In genomic region chr5:111163000-111163399, GRCh38 we compare ENCODE assay signal across 18 cellular contexts.
"Had no signal": no experiment of that assay in that cellular context is flagged by ENCODE, and none has a peak within 500 bp of the region (broad histone marks: within the 10 kb centered on the region; RNA-seq: fewer than 3 reads in every experiment).

No MANE protein-coding gene starts in this region.

- H3K36me3 Mint-ChIP-seq: stimulated activated memory B cell treated with anti-CD40 and anti-IgM and Interleukin-4, amounts not matched to agents 10 μg/mL and 1 μg/mL and 100 μg/mL, for 72 hours had no signal

- H3K4me3 ChIP-seq: coronary artery, hepatocyte, spleen had no signal

- H3K9me3 Mint-ChIP-seq: endodermal cell; stimulated activated memory B cell treated with anti-CD40 and anti-IgM and Interleukin-4, amounts not matched to agents 10 μg/mL and 1 μg/mL and 100 μg/mL, for 72 hours had no signal

- DNase-seq: effector CD4-positive, alpha-beta T cell; endodermal cell; foreskin melanocyte; head of caudate nucleus; mammary epithelial cell; naive thymus-derived CD4-positive, alpha-beta T cell; posterior cingulate gyrus; spleen; stimulated activated CD4-positive, alpha-beta T cell treated with anti-CD3 and anti-CD28 coated beads, Interleukin-15, amount 100 ng/mL, for 24 hours; stimulated activated CD4-positive, alpha-beta T cell treated with anti-CD3 and anti-CD28 coated beads, Interleukin-1b, Interleukin-23, amount 100 ng/mL, for 48 hours; stimulated activated CD4-positive, alpha-beta T cell treated with anti-CD3 and anti-CD28 coated beads, Interleukin-4, amount 100 ng/mL, for 24 hours; trophoblast cell had no signal

- H3K4me1 Mint-ChIP-seq: stimulated activated memory B cell treated with anti-CD40 and anti-IgM and Interleukin-4, amounts not matched to agents 10 μg/mL and 1 μg/mL and 100 μg/mL, for 72 hours had no signal

- ATAC-seq: left lobe of liver; naive thymus-derived CD4-positive, alpha-beta T cell; sciatic nerve; stimulated activated memory B cell treated with anti-CD40 and anti-IgM and Interleukin-4, amounts not matched to agents 10 μg/mL and 1 μg/mL and 100 μg/mL, for 72 hours had no signal

- H3K9me3 ChIP-seq: neutrophil, spleen had no signal

- H3K4me3 Mint-ChIP-seq: endodermal cell; naive thymus-derived CD4-positive, alpha-beta T cell; stimulated activated memory B cell treated with anti-CD40 and anti-IgM and Interleukin-4, amounts not matched to agents 10 μg/mL and 1 μg/mL and 100 μg/mL, for 72 hours had no signal

- H3K27me3 ChIP-seq: hepatocyte, neutrophil, spleen had no signal

- H3K27me3 Mint-ChIP-seq: stimulated activated memory B cell treated with anti-CD40 and anti-IgM and Interleukin-4, amounts not matched to agents 10 μg/mL and 1 μg/mL and 100 μg/mL, for 72 hours had no signal

- H3K27ac Mint-ChIP-seq: endodermal cell; stimulated activated memory B cell treated with anti-CD40 and anti-IgM and Interleukin-4, amounts not matched to agents 10 μg/mL and 1 μg/mL and 100 μg/mL, for 72 hours had no signal

- H3K27ac ChIP-seq: coronary artery, hepatocyte, neutrophil, spleen had no signal
